Comparison of ENCODE assay signal across 21 cellular contexts in the genomic region with DNA sequence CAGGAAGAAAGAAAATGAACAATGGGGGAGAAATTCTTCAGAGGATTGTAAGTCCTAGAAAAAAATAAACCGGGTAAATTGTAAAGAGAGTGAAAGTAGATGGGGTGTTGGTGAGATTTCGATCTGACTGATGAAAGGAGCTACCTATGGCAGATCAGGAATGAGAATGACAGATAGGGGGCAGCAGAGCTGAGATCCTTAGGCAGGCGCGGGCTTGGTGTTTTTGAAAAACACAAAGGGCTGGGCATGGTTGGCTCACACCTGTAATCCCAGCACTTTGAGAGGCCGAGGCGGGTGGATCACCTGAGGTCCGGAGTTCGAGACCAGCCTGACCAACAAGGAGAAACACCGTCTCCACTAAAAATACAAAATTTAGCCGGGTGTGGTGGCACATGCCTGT.
DNase-seq lines count a peak whose midpoint lies in the region; ATAC-seq, FAIRE-seq and TF ChIP-seq lines count a peak whose summit lies in the region.
"Had no signal": no experiment of that assay in that cellular context is flagged by ENCODE, and none has a peak within 500 bp of the region (broad histone marks: within the 10 kb centered on the region; RNA-seq: fewer than 3 reads in every experiment).

No MANE protein-coding gene starts in this region.

- no peak overlapping the region for H3K4me2 ChIP-seq in H1 (ENCODE audit: insufficient read depth in 1 of 2, low read depth in 2 of 2, low read length in 2 of 2)

- H3K4me1 ChIP-seq in H1 (replicated peaks in 1 of 4; ENCODE audit: control insufficient read depth in 3 of 4, insufficient read depth in 4 of 4, low read length in 3 of 4): peaks cover 0 to 14% (median 3%) of the 10 kb centered on the region in 4 experiments; a peak in 5 of 7 replicates
- H3K4me1 ChIP-seq: HAP-1, tibial nerve had no signal

- H3K18ac ChIP-seq in H1 (ENCODE audit: extremely low read depth, low read length): no peak overlapping the region

- H2BK12ac ChIP-seq in H1 (ENCODE audit: low read depth, low read length): no peak overlapping the region

- H3K23me2 ChIP-seq in H1 (ENCODE audit: low read depth, low read length): no peaks in the 10 kb centered on the region

- H3K4ac ChIP-seq in H1 (replicated peaks; ENCODE audit: insufficient read length, low read depth, low read length): no peak overlapping the region

- no peak overlapping the region for H3K23ac ChIP-seq in H1 (ENCODE audit: insufficient read length)

- H3K14ac ChIP-seq in H1 (ENCODE audit: insufficient read length): no peak overlapping the region

- no peak overlapping the region for H4K5ac ChIP-seq in H1 (ENCODE audit: insufficient read length, low read depth, low read length)

- ATAC-seq in GM21529 (IDR thresholded peaks at IDR 0.05; ENCODE audit: unreplicated experiment): no peak
- ATAC-seq: esophagus mucosa, mucosa of descending colon had no signal

- H2AK5ac ChIP-seq in H1 (ENCODE audit: low read depth, low read length): no peak overlapping the region

- 94 to 100% methylated on average over 2 to 10 of the region's 10 CpGs for WGBS in H1 (ENCODE audit: extremely low coverage in 1 of 2, insufficient coverage in 1 of 2, insufficient read length in 1 of 2, insufficient replicate concordance in 2 of 2, low coverage in 1 of 2, low lambda C conversion rate in 2 of 2, missing lambda C conversion rate in 1 of 2), 2 experiments

- no peaks in the 10 kb centered on the region for H3K27me3 ChIP-seq in H1 (replicated peaks in 1 of 4; ENCODE audit: control insufficient read depth in 3 of 4, extremely low read depth in 1 of 4, insufficient read depth in 3 of 4, low read length in 3 of 4)
- H3K27me3 ChIP-seq: tibial nerve had no signal

- no peak overlapping the region for H2BK20ac ChIP-seq in H1 (ENCODE audit: low read length)

- H3K79me1 ChIP-seq in H1 (ENCODE audit: low read depth, low read length): no peaks in the 10 kb centered on the region

- TF ChIP-seq RAD21 in H1 (IDR thresholded peaks at IDR 0.05 in 1 of 2, conservative IDR thresholded peaks at IDR 0.05 in 1 of 2; ENCODE audit: low read depth in 2 of 2, low read length in 2 of 2): peak; percentile 33 to 49; a peak in 3 of 4 replicates

- H4K91ac ChIP-seq in H1 (replicated peaks; ENCODE audit: insufficient read length, low read length): no peak overlapping the region

- H3K9ac ChIP-seq in H1 (replicated peaks in 1 of 4; ENCODE audit: extremely low read depth in 1 of 4, low read depth in 3 of 4, low read length in 3 of 4): no peak overlapping the region

- H2BK5ac ChIP-seq in H1 (ENCODE audit: low read depth, low read length): no peak overlapping the region

- H3K9me3 ChIP-seq in H1 (ENCODE audit: insufficient read depth in 2 of 2, low read depth in 1 of 2, low read length in 1 of 2): no peaks in the 10 kb centered on the region
- H3K9me3 ChIP-seq: HAP-1, mucosa of descending colon, tibial nerve had no signal

- no peak overlapping the region for H2BK15ac ChIP-seq in H1 (ENCODE audit: low read length)

- H2AFZ ChIP-seq in H1 (ENCODE audit: low read length): no peak overlapping the region

- H3K36me3 ChIP-seq in H1 (ENCODE audit: control insufficient read depth in 2 of 4, insufficient read depth in 4 of 4, low read length in 3 of 4): no peaks in the 10 kb centered on the region
- H3K36me3 ChIP-seq: HAP-1, tibial nerve had no signal

- CTCF ChIA-PET in H1 (lab: Charles Lee; ENCODE audit: partially characterized antibody): interaction anchor here (0.7 to 2.1 kb wide), 9 partner anchors 12 to 144 kb away, joined by 3 to 7 read pairs (median 3); no protein-coding TSS in a partner anchor

- POLR2A ChIA-PET in H1 (lab: Charles Lee; ENCODE audit: partially characterized antibody): no interaction called here

- H3K4me3 ChIP-seq in NB4 (ENCODE audit: low read depth, low read length) (no peak overlapping the region), H1 (ENCODE audit: extremely low read depth in 1 of 4, insufficient read depth in 2 of 4, low read depth in 3 of 4, low read length in 4 of 4) (no peak overlapping the region)
- H3K4me3 ChIP-seq: HAP-1, mucosa of descending colon, tibial nerve had no signal

- H2BK120ac ChIP-seq in H1 (replicated peaks; ENCODE audit: low read depth, low read length): no peak overlapping the region

- no peaks in the 10 kb centered on the region for H3K79me2 ChIP-seq in H1 (ENCODE audit: control insufficient read depth in 1 of 2, insufficient read depth in 2 of 2, low read length in 2 of 2)

- H3K27ac ChIP-seq in 22Rv1: no peak overlapping the region
- H3K27ac ChIP-seq in H1 (ENCODE audit: low read depth, low read length): no peak overlapping the region
- H3K27ac ChIP-seq: tibial nerve had no signal

- TF ChIP-seq CTCF in 22Rv1 (IDR thresholded peaks at IDR 0.05) (peak; percentile 65), GM12873 (IDR thresholded peaks at IDR 0.05; ENCODE audit: insufficient read depth, low read depth, low read length, missing control alignments) (peak; percentile 15), NB4 (IDR thresholded peaks at IDR 0.05; ENCODE audit: low read depth, low read length) (peak; percentile 41), H1 (IDR thresholded peaks at IDR 0.05; ENCODE audit: control extremely low read depth in 1 of 3, insufficient read depth in 1 of 3, low read depth in 1 of 3, low read length in 3 of 3) (peak; percentile 14 to 43 (median 29); a peak in 3 of 4 replicates)

- H4K20me1 ChIP-seq in H1 (replicated peaks in 1 of 2; ENCODE audit: control insufficient read depth in 1 of 2, insufficient read depth in 2 of 2, low read length in 2 of 2): no peaks in the 10 kb centered on the region

- TF ChIP-seq POLR2A in NB4 (IDR thresholded peaks at IDR 0.05; ENCODE audit: extremely low read depth, insufficient read length) (no peak), H1 (IDR thresholded peaks at IDR 0.05; ENCODE audit: control extremely low read depth in 1 of 2, low read depth in 2 of 2, low read length in 2 of 2) (no peak)

- no peak overlapping the region for H4K8ac ChIP-seq in H1 (ENCODE audit: extremely low read depth, insufficient read depth, low read length)

- FAIRE-seq in H1 (lab: Jason Lieb, UNC): no peak

- TF ChIP-seq EP300 in H1 (IDR thresholded peaks at IDR 0.05; ENCODE audit: borderline replicate concordance in 1 of 2, low read depth in 2 of 2, low read length in 2 of 2): no peak

- no peak overlapping the region for H3K56ac ChIP-seq in H1 (replicated peaks; ENCODE audit: insufficient read length, low read depth, low read length)

- peak; percentile 31 for DNase-seq in NB4 (ENCODE audit: low read depth)
- DNase-seq in H1 (ENCODE audit: low read depth in 1 of 2, low spot score in 2 of 2): peak in 1 of 2 experiments; percentile 9
- DNase-seq in NCI-H128 (lab: John Stamatoyannopoulos, UW; ENCODE audit: unreplicated experiment): no peak
- DNase-seq in ureter (ENCODE audit: low spot score): no peak
- no peak for DNase-seq in NCI-H187 (lab: John Stamatoyannopoulos, UW)
- DNase-seq: activated CD4-positive, alpha-beta T cell treated with anti-CD3 and anti-CD28 coated beads, Interleukin-2, amount 50 U/mL, for 4 hours; amygdala; head of caudate nucleus; kidney glomerular epithelial cell; NCI-H2029 treated with DMSO at 0.1 percent for 48 hours; NCI-H69; SHP77; stimulated activated CD4-positive, alpha-beta T cell treated with anti-CD3 and anti-CD28 coated beads, Interleukin-4, amount 100 ng/mL, for 1 hour; T1000 had no signal

TF ChIP-seq in H1, 55 proteins besides CTCF, POLR2A, EP300 and RAD21:
- no peak for TF ChIP-seq BRCA1 (IDR thresholded peaks at IDR 0.05; ENCODE audit: low read depth, low read length)
- no peak for TF ChIP-seq CHD1 (IDR thresholded peaks at IDR 0.05; ENCODE audit: low read depth, low read length)
- no peak for TF ChIP-seq NRF1 (IDR thresholded peaks at IDR 0.05; ENCODE audit: low read depth, low read length)
- TF ChIP-seq TCF12 (IDR thresholded peaks at IDR 0.05; ENCODE audit: low read depth, low read length): no peak
- no peak for TF ChIP-seq BCL11A (IDR thresholded peaks at IDR 0.05; ENCODE audit: low read depth in 2 of 2, low read length in 2 of 2)
- TF ChIP-seq KDM5A (IDR thresholded peaks at IDR 0.05; ENCODE audit: low read length): no peak
- TF ChIP-seq, protein P1, sequence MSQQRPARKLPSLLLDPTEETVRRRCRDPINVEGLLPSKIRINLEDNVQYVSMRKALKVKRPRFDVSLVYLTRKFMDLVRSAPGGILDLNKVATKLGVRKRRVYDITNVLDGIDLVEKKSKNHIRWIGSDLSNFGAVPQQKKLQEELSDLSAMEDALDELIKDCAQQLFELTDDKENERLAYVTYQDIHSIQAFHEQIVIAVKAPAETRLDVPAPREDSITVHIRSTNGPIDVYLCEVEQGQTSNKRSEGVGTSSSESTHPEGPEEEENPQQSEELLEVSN (IDR thresholded peaks at IDR 0.05): no peak
- no peak for TF ChIP-seq POU5F1 (IDR thresholded peaks at IDR 0.05; ENCODE audit: low read depth, low read length)
- TF ChIP-seq NANOG (IDR thresholded peaks at IDR 0.05; ENCODE audit: insufficient read depth, low read depth, low read length, poor library complexity, severe bottlenecking): no peak
- TF ChIP-seq SIRT6 (IDR thresholded peaks at IDR 0.05; ENCODE audit: low read length): no peak
- no peak for TF ChIP-seq MAFK (IDR thresholded peaks at IDR 0.05; ENCODE audit: low read depth, low read length)
- TF ChIP-seq PHF8 (conservative IDR thresholded peaks at IDR 0.05; ENCODE audit: low read depth, low read length): no peak
- TF ChIP-seq TAF7 (optimal IDR thresholded peaks at IDR 0.05; ENCODE audit: borderline replicate concordance, low read depth, low read length): no peak

Comparison
In these comparisons a context has a peak if more than half of its experiments do, and no peak if none do; other contexts are left out.
1. CTCF ChIP-seq: peak in every context shown above with its lines; median percentile 65 in 22Rv1; 41 in NB4; 29 in H1; 15 in GM12873.